Comparison of ENCODE assay signal across 2 cellular contexts in genomic region chr2:150030440-150030839, GRCh38.
TF ChIP-seq lines count a peak whose summit lies in the region.

No MANE protein-coding gene starts in this region.

TF ChIP-seq in IMR-90, 13 proteins besides CTCF, POLR2A, EP300 and RAD21:
- TF ChIP-seq RFX5 (IDR thresholded peaks at IDR 0.05; ENCODE audit: low read depth, low read length) (no peak), MAZ (IDR thresholded peaks at IDR 0.05; ENCODE audit: borderline replicate concordance, low read depth, low read length) (no peak), SMC3 (IDR thresholded peaks at IDR 0.05; ENCODE audit: low read depth, low read length) (no peak), ELK1 (IDR thresholded peaks at IDR 0.05; ENCODE audit: borderline replicate concordance, low read depth, low read length) (no peak), BHLHE40 (IDR thresholded peaks at IDR 0.05; ENCODE audit: low read depth, low read length) (no peak), RCOR1 (IDR thresholded peaks at IDR 0.05; ENCODE audit: insufficient replicate concordance, low read length) (no peak), NFE2L2 (IDR thresholded peaks at IDR 0.05; ENCODE audit: low read depth, low read length) (no peak), USF2 (IDR thresholded peaks at IDR 0.05; ENCODE audit: low read depth, low read length) (no peak), MAFK (IDR thresholded peaks at IDR 0.05; ENCODE audit: low read depth, low read length) (no peak), CEBPB (IDR thresholded peaks at IDR 0.05; ENCODE audit: low read depth, low read length) (no peak), CHD1 (IDR thresholded peaks at IDR 0.05; ENCODE audit: low read depth, low read length) (no peak), MXI1 (IDR thresholded peaks at IDR 0.05; ENCODE audit: borderline replicate concordance, low read depth, low read length) (no peak), FOS (IDR thresholded peaks at IDR 0.05; ENCODE audit: low read depth, low read length) (no peak)

TF ChIP-seq in GM12891, 5 proteins besides CTCF, POLR2A, EP300 and RAD21:
- no peak for TF ChIP-seq PAX5 (IDR thresholded peaks at IDR 0.05; ENCODE audit: insufficient read depth, low read length, severe bottlenecking)
- no peak for TF ChIP-seq TAF1 (IDR thresholded peaks at IDR 0.05; ENCODE audit: low read depth, low read length)
- TF ChIP-seq POLR2AphosphoS5 (IDR thresholded peaks at IDR 0.05; ENCODE audit: low read depth, low read length) = no peak
- no peak for TF ChIP-seq POU2F2 (IDR thresholded peaks at IDR 0.05; ENCODE audit: low read depth, low read length)
- TF ChIP-seq SPI1 (IDR thresholded peaks at IDR 0.05; ENCODE audit: low read depth, low read length) = no peak
